Comparison of ENCODE assay signal across 29 cellular contexts in genomic region chrX:2654436-2655340, GRCh38. TPM values are rescaled to one million over a fixed set of nuclear protein-coding genes. Genes with fewer than 3 reads are reported as not detected.
DNase-seq lines count a peak whose midpoint lies in the region; ATAC-seq, FAIRE-seq and TF ChIP-seq lines count a peak whose summit lies in the region.
"Had no signal": no experiment of that assay in that cellular context is flagged by ENCODE, and none has a peak within 500 bp of the region (broad histone marks: within the 10 kb centered on the region; RNA-seq: fewer than 3 reads in every experiment).

No MANE protein-coding gene starts in this region.

- H3K27ac Mint-ChIP-seq in type B pancreatic cell: peak overlapping the region; percentile 85
- H3K27ac Mint-ChIP-seq: activated CD8-positive, alpha-beta memory T cell treated with anti-CD3 and anti-CD28 coated beads, Interleukin-2, amount 10 ng/mL, durations not matched to agents 7 days and 5 days; T-helper 2 cell treated with Interferon-gamma antibody and Interleukin-4, amounts not matched to agents 5 μg/mL and 100 μg/mL, for 36 hours had no signal

- H3K36me3 ChIP-seq in GM12878 (ENCODE audit: control insufficient read depth in 2 of 2, insufficient read depth in 2 of 2, low read length in 1 of 2) (no peaks in the 10 kb centered on the region), right lobe of liver (no peaks in the 10 kb centered on the region), esophagus squamous epithelium (no peaks in the 10 kb centered on the region)
- H3K36me3 ChIP-seq: cardiac muscle cell, vagina had no signal

- TF ChIP-seq POLR2A in GM12878 (IDR thresholded peaks at IDR 0.05; ENCODE audit: low read depth, low read length) (no peak), right lobe of liver (IDR thresholded peaks at IDR 0.05) (no peak), esophagus squamous epithelium (IDR thresholded peaks at IDR 0.05) (no peak)

- peaks cover 12% of the 10 kb centered on the region for H3K4me1 Mint-ChIP-seq in type B pancreatic cell (ENCODE audit: unreplicated experiment)
- H3K4me1 Mint-ChIP-seq: activated CD8-positive, alpha-beta memory T cell treated with anti-CD3 and anti-CD28 coated beads, Interleukin-2, amount 10 ng/mL, durations not matched to agents 7 days and 5 days; activated naive CD4-positive, alpha-beta T cell treated with anti-CD3 and anti-CD28 coated beads, Interleukin-2, amount 10 ng/mL, durations not matched to agents 7 days and 5 days had no signal

- no peaks in the 10 kb centered on the region for H3K79me2 ChIP-seq in GM12878 (ENCODE audit: control insufficient read depth, insufficient read depth, low read length)

- TF ChIP-seq EP300 in GM12878 (IDR thresholded peaks at IDR 0.05; ENCODE audit: borderline replicate concordance in 1 of 2, control insufficient read depth in 1 of 2, low read depth in 2 of 2, low read length in 2 of 2): no peak

- 74% methylated on average over 13 of the region's 13 CpGs for WGBS in GM12878 (ENCODE audit: insufficient coverage, insufficient replicate concordance, low lambda C conversion rate, missing lambda C conversion rate)
- WGBS in right lobe of liver (ENCODE audit: insufficient coverage, low coverage, low lambda C conversion rate, missing lambda C conversion rate): 18% methylated on average over 12 of the region's 13 CpGs
- WGBS in esophagus squamous epithelium, 2 donors: 77 to 84% methylated on average over 11 to 13 of the region's 13 CpGs

- H3K4me3 ChIP-seq in GM12878 (no peak overlapping the region), right lobe of liver (peak overlapping the region; percentile 30 to 50 (median 43)), esophagus squamous epithelium (no peak overlapping the region)
- H3K4me3 ChIP-seq: cardiac muscle cell, smooth muscle cell, suprapubic skin, vagina had no signal

- RAD21 ChIA-PET in GM12878 (lab: Charles Lee; ENCODE audit: unreplicated experiment): no interaction called here

- no peak overlapping the region for H3K4me2 ChIP-seq in GM12878 (ENCODE audit: control insufficient read depth, insufficient read depth)
- H3K4me2 ChIP-seq: smooth muscle cell had no signal

- CTCF ChIA-PET in GM12878 (lab: Yijun Ruan, JAX): no interaction called here

- no peak for TF ChIP-seq RAD21 in GM12878 (IDR thresholded peaks at IDR 0.05; ENCODE audit: insufficient read depth, low read depth, low read length)

- no peaks in the 10 kb centered on the region for H3K27me3 ChIP-seq in GM12878 (replicated peaks in 1 of 2; ENCODE audit: control insufficient read depth in 2 of 2, insufficient read depth in 2 of 2, low read length in 1 of 2)
- H3K27me3 ChIP-seq in right lobe of liver: no peaks in the 10 kb centered on the region
- no peaks in the 10 kb centered on the region for H3K27me3 ChIP-seq in esophagus squamous epithelium
- H3K27me3 ChIP-seq: cardiac muscle cell, suprapubic skin, vagina had no signal

- H3K9ac ChIP-seq in GM12878 (ENCODE audit: control insufficient read depth, insufficient read depth, low read length): no peak overlapping the region

- no peaks in the 10 kb centered on the region for H3K4me1 ChIP-seq in GM12878 (ENCODE audit: control insufficient read depth, insufficient read depth, low read length)
- peaks cover 0 to 45% (median 8%) of the 10 kb centered on the region in 4 donors for H3K4me1 ChIP-seq in right lobe of liver
- no peaks in the 10 kb centered on the region for H3K4me1 ChIP-seq in esophagus squamous epithelium
- H3K4me1 ChIP-seq: suprapubic skin, vagina had no signal

- H3K27ac ChIP-seq in GM12878 (ENCODE audit: control insufficient read depth, insufficient read depth) (no peak overlapping the region), right lobe of liver (peak overlapping the region; percentile 23 to 93 (median 77)), esophagus squamous epithelium (no peak overlapping the region)
- H3K27ac ChIP-seq: cardiac muscle cell, RWPE1, suprapubic skin, vagina had no signal

- intact Hi-C loops in GM12878 (cut with micrococcal nuclease; ENCODE audit: unreplicated experiment): no loop called here
- intact Hi-C loops in right lobe of liver (cut with DNase I): loop anchor here in 1 of 2 donors (10.0 kb wide), 1 partner anchor 170 kb away; the partner anchor contains the start of gene GYG2
- intact Hi-C loops in esophagus squamous epithelium (cut with DNase I): no loop called here

- FAIRE-seq in GM12878 (lab: Jason Lieb, UNC): no peak
- FAIRE-seq: H54 had no signal

- in situ Hi-C loops in GM12878 (cut with MboI): no loop called here

- no peak overlapping the region for H2AFZ ChIP-seq in GM12878 (ENCODE audit: control insufficient read depth, low read depth, low read length)

- 0 out of 6 replicates have a peak, but pooled peaks of 2 of the 3 experiments have one; percentile 2 to 3 for TF ChIP-seq CTCF in GM12878 (IDR thresholded peaks at IDR 0.05 in 2 of 3, conservative IDR thresholded peaks at IDR 0.05 in 1 of 3; ENCODE audit: control insufficient read depth in 2 of 3, extremely low read depth in 1 of 3, insufficient read depth in 1 of 3, low read depth in 3 of 3, low read length in 3 of 3)
- peak in 2 of 4 donors; percentile 12 for TF ChIP-seq CTCF in right lobe of liver (IDR thresholded peaks at IDR 0.05)
- no peak for TF ChIP-seq CTCF in type B pancreatic cell (conservative IDR thresholded peaks at IDR 0.05)
- no peak for TF ChIP-seq CTCF in esophagus squamous epithelium (IDR thresholded peaks at IDR 0.05)

- H3K36me3 Mint-ChIP-seq in type B pancreatic cell: peaks cover 8% of the 10 kb centered on the region
- H3K36me3 Mint-ChIP-seq: activated naive CD4-positive, alpha-beta T cell treated with anti-CD3 and anti-CD28 coated beads, Interleukin-2, amount 10 ng/mL, durations not matched to agents 7 days and 5 days had no signal

- POLR2A ChIA-PET in GM12878 (lab: Charles Lee): no interaction called here

- no TSS peak for BruUV-seq in GM12878 (replicated peaks; lab: Mats Ljungman, UMichigan)

- peak overlapping the region; percentile 56 for H3K4me3 Mint-ChIP-seq in type B pancreatic cell
- H3K4me3 Mint-ChIP-seq: activated CD8-positive, alpha-beta memory T cell treated with anti-CD3 and anti-CD28 coated beads, Interleukin-2, amount 10 ng/mL, durations not matched to agents 7 days and 5 days; activated naive CD4-positive, alpha-beta T cell treated with anti-CD3 and anti-CD28 coated beads, Interleukin-2, amount 10 ng/mL, durations not matched to agents 7 days and 5 days; CD4-positive, alpha-beta memory T cell; naive thymus-derived CD8-positive, alpha-beta T cell; stimulated activated effector memory CD8-positive, alpha-beta T cell treated with anti-CD3 and anti-CD28 coated beads, Interleukin-12 subunit alpha, Interleukin-12 subunit beta, amount 100 ng/mL, for 72 hours; T-helper 2 cell treated with Interferon-gamma antibody and Interleukin-4, amounts not matched to agents 5 μg/mL and 100 μg/mL, for 36 hours had no signal

- DNase-seq in HuH-7 (ENCODE audit: low spot score): peak; percentile 36
- DNase-seq in GM12878 (ENCODE audit: low read depth, low spot score): no peak
- DNase-seq in right lobe of liver: peak; percentile 78 to 94 (median 83)
- no peak for DNase-seq in type B pancreatic cell (ENCODE audit: extremely low spot score, unreplicated experiment)
- no peak for DNase-seq in esophagus squamous epithelium (lab: John Stamatoyannopoulos, UW)
- DNase-seq: activated CD4-positive, alpha-beta T cell treated with anti-CD3 and anti-CD28 coated beads, Interleukin-2, amount 50 U/mL, for 1 hour; activated CD8-positive, alpha-beta memory T cell treated with anti-CD3 and anti-CD28 coated beads, Interleukin-2, amount 10 ng/mL, durations not matched to agents 7 days and 5 days; activated naive CD4-positive, alpha-beta T cell treated with anti-CD3 and anti-CD28 coated beads, Interleukin-2, amount 10 ng/mL, durations not matched to agents 7 days and 5 days; anterior cingulate cortex; CD4-positive, alpha-beta memory T cell; DMS153; GDM1; glutamatergic neuron; naive thymus-derived CD8-positive, alpha-beta T cell; NCI-H1105 treated with DMSO at 0.1 percent for 48 hours; NCI-H2029; NCI-H2227 treated with DMSO at 0.1 percent for 48 hours; NCI-H748 treated with DMSO at 0.1 percent for 48 hours had no signal

- no peaks in the 10 kb centered on the region for H3K9me3 Mint-ChIP-seq in type B pancreatic cell
- H3K9me3 Mint-ChIP-seq: activated naive CD4-positive, alpha-beta T cell treated with anti-CD3 and anti-CD28 coated beads, Interleukin-2, amount 10 ng/mL, durations not matched to agents 7 days and 5 days; naive thymus-derived CD8-positive, alpha-beta T cell; stimulated activated effector memory CD8-positive, alpha-beta T cell treated with anti-CD3 and anti-CD28 coated beads, Interleukin-12 subunit alpha, Interleukin-12 subunit beta, amount 100 ng/mL, for 72 hours; T-helper 2 cell treated with Interferon-gamma antibody and Interleukin-4, amounts not matched to agents 5 μg/mL and 100 μg/mL, for 36 hours had no signal

- SMC1A ChIA-PET in GM12878 (lab: Charles Lee; ENCODE audit: uncharacterized antibody, unreplicated experiment): no interaction called here

- no peaks in the 10 kb centered on the region for H4K20me1 ChIP-seq in GM12878 (ENCODE audit: control insufficient read depth, insufficient read depth)

- H3K27me3 Mint-ChIP-seq in type B pancreatic cell: no peaks in the 10 kb centered on the region
- H3K27me3 Mint-ChIP-seq: activated CD8-positive, alpha-beta memory T cell treated with anti-CD3 and anti-CD28 coated beads, Interleukin-2, amount 10 ng/mL, durations not matched to agents 7 days and 5 days; activated naive CD4-positive, alpha-beta T cell treated with anti-CD3 and anti-CD28 coated beads, Interleukin-2, amount 10 ng/mL, durations not matched to agents 7 days and 5 days; CD4-positive, alpha-beta memory T cell; naive thymus-derived CD8-positive, alpha-beta T cell had no signal

- ATAC-seq in GM12878 (no peak), right lobe of liver (peak; percentile 89 to 94 (median 92)), GM18907 (IDR thresholded peaks at IDR 0.05; ENCODE audit: unreplicated experiment) (no peak), GM18909 (IDR thresholded peaks at IDR 0.05; ENCODE audit: poor library complexity, unreplicated experiment) (no peak)
- ATAC-seq: activated CD8-positive, alpha-beta memory T cell treated with anti-CD3 and anti-CD28 coated beads, Interleukin-2, amount 10 ng/mL, durations not matched to agents 7 days and 5 days; naive thymus-derived CD8-positive, alpha-beta T cell; SK-N-SH treated with all-trans-retinoic acid at 6 μM for 48 hours; stimulated activated effector memory CD8-positive, alpha-beta T cell treated with anti-CD3 and anti-CD28 coated beads, Interleukin-12 subunit alpha, Interleukin-12 subunit beta, amount 100 ng/mL, for 72 hours had no signal

- H3K9me3 ChIP-seq in GM12878 (replicated peaks; ENCODE audit: control insufficient read depth, insufficient read depth, low read length): no peaks in the 10 kb centered on the region
- no peaks in the 10 kb centered on the region for H3K9me3 ChIP-seq in right lobe of liver
- H3K9me3 ChIP-seq in esophagus squamous epithelium: no peaks in the 10 kb centered on the region
- H3K9me3 ChIP-seq: suprapubic skin, vagina had no signal

RNA-seq across cellular contexts. Expression of gene CD99, which starts 36.4 kb away (rescaled TPM):
- 84.7 and 89.7 TPM in 2 replicates for total RNA-seq in GM12878 (2013; cell fraction: nucleolus; rRNA removed)
- total RNA-seq in GM12878 (2014; rRNA removed) (157 and 163 TPM in 2 replicates), GM12878 (2014; rRNA removed; fragmentation: Illumina TruSeq; extraction: Trizol) (128 and 134 TPM in 2 replicates), GM12878 (2021) (174 and 181 TPM in 2 replicates), right lobe of liver (100 to 1,000 TPM in 5 of 6 experiments, 10 to 100 TPM in 1; 88.5 to 139 (median 119) TPM), type B pancreatic cell (ENCODE audit: low replicate concordance) (292 and 372 TPM in 2 replicates), esophagus squamous epithelium (100 to 1,000 TPM in 3 of 4 donors, 10 to 100 TPM in 1; 79.9 to 251 (median 162) TPM)
- polyA plus RNA-seq in GM12878 (2011; ENCODE audit: low read depth): 27.6 TPM
- polyA plus RNA-seq in GM12878 (2011; rRNA removed) (31.4 and 43.4 TPM in 2 replicates), GM12878 (2014; fragmentation: Illumina TruSeq; extraction: Trizol) (148 and 154 TPM in 2 replicates), GM12878 (2014; fragmentation: Nextera tagmentation; extraction: Ambion mirVana) (10 to 100 TPM; 24.8 to 52.1 TPM), GM12878 (2014; rRNA removed) (227 and 242 TPM in 2 replicates), GM12878 (2016; fragmentation: Nextera tagmentation; extraction: Ambion mirVana) (100 to 1,000 TPM; 169 to 193 TPM)
- 73.8 and 89.2 TPM in 2 replicates for polyA plus RNA-seq in GM12878 (2011; cell fraction: cytosol; rRNA removed)
- polyA plus RNA-seq in GM12878 (2011; cell fraction: nucleus; rRNA removed): 52.7 and 65.2 TPM in 2 replicates
- 83.9 and 108 TPM in 2 replicates for polyA plus RNA-seq in GM12878 (2012)
- polyA minus RNA-seq in GM12878 (2011; rRNA and poly(A)+ RNA removed): 21.3 and 37.8 TPM in 2 replicates
- 32.6 and 35.1 TPM in 2 replicates for polyA minus RNA-seq in GM12878 (2011; cell fraction: cytosol; rRNA and poly(A)+ RNA removed)
- polyA minus RNA-seq in GM12878 (2011; cell fraction: nucleus; rRNA and poly(A)+ RNA removed): 8.7 and 16.3 TPM in 2 replicates

Comparison
In these comparisons a context has a peak if more than half of its experiments do, and no peak if none do; other contexts are left out.
1. DNase-seq: peak in HuH-7 (single experiment) and right lobe of liver (3 of 3); none in GM12878 (single experiment), type B pancreatic cell (single experiment) and esophagus squamous epithelium (single experiment).
2. ATAC-seq: peak in right lobe of liver (4 of 4); none in GM12878 (single experiment), GM18907 (single experiment) and GM18909 (single experiment).
3. H3K27ac ChIP-seq: peak in right lobe of liver (3 of 3); none in GM12878 (single experiment) and esophagus squamous epithelium (0 of 4).
4. H3K4me3 ChIP-seq: peak in right lobe of liver (3 of 3); none in GM12878 (single experiment) and esophagus squamous epithelium (0 of 4).
5. CTCF ChIP-seq: peak in GM12878 (2 of 3); none in type B pancreatic cell (single experiment) and esophagus squamous epithelium (0 of 6).